Comparison of ENCODE assay signal across 24 cellular contexts in the genomic region with DNA sequence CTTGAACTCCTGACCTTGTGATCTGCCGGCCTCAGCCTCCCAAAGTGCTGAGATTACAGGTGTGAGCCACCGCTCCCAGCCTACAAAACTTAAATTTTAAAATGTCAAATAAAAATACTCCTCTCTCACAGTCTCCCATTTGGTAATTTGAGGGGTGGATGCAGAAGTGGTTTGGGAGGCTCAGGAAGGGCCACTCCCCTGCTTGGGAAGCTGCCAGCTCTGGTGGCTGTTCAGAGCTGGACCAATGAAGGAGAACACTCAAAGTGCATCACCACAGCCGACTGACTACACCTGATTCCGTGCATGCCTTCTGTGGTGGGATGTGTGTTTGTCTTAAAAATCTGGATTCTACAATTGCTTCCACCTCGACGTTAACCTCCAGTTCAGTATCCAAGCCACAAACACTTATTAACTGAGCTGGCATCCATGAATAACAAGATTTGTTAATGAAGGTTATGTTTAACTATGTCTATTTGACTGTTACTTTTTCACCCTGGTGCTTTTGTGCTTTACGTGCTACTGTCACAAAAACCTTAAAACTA.
"Had no signal": no experiment of that assay in that cellular context is flagged by ENCODE, and none has a peak within 500 bp of the region (broad histone marks: within the 10 kb centered on the region; RNA-seq: fewer than 3 reads in every experiment).

No MANE protein-coding gene starts in this region.

- ATAC-seq: activated CD4-positive, alpha-beta T cell treated with anti-CD3 and anti-CD28 coated beads for 36 hours; effector memory CD8-positive, alpha-beta T cell; gastrocnemius medialis; naive thymus-derived CD8-positive, alpha-beta T cell had no signal

- H3K27me3 ChIP-seq: adrenal gland, ascending aorta, esophagus squamous epithelium, gastrocnemius medialis, right atrium auricular region, spleen, testis, vagina had no signal

- H3K4me3 ChIP-seq: adrenal gland, ascending aorta, esophagus squamous epithelium, gastrocnemius medialis, left ventricle myocardium inferior, right atrium auricular region, spleen, testis, vagina had no signal

- H3K36me3 ChIP-seq: adrenal gland, ascending aorta, esophagus squamous epithelium, gastrocnemius medialis, left ventricle myocardium inferior, right atrium auricular region, spleen, vagina had no signal

- FAIRE-seq: colon, islet of Langerhans, TTC549 had no signal

- H3K27ac ChIP-seq: adrenal gland, ascending aorta, esophagus squamous epithelium, gastrocnemius medialis, left ventricle myocardium inferior, right atrium auricular region, spleen, testis, vagina had no signal

- H3K9me3 ChIP-seq: adrenal gland, esophagus squamous epithelium, gastrocnemius medialis, left ventricle myocardium inferior, testis, vagina had no signal

- H3K4me1 ChIP-seq: adrenal gland, esophagus squamous epithelium, gastrocnemius medialis, left ventricle myocardium inferior, right atrium auricular region, spleen, testis, vagina had no signal

- DNase-seq: activated B cell treated with CpG ODN at 0.5 μM for 24 hours; activated CD4-positive, alpha-beta T cell treated with anti-CD3 and anti-CD28 coated beads for 36 hours; activated CD4-positive, alpha-beta T cell treated with anti-CD3 and anti-CD28 coated beads, Interleukin-2, amount 50 U/mL, for 4 hours; activated CD8-positive, alpha-beta memory T cell treated with anti-CD3 and anti-CD28 coated beads for 24 hours; activated CD8-positive, alpha-beta memory T cell treated with anti-CD3 and anti-CD28 coated beads, Interleukin-2, amount 50 U/mL, for 4 hours; activated naive CD4-positive, alpha-beta T cell; activated T-cell treated with anti-CD3 and anti-CD28 coated beads, Interleukin-2, amount 50 U/mL, for 24 hours; adrenal gland; effector memory CD8-positive, alpha-beta T cell; esophagus squamous epithelium; gastrocnemius medialis; head of caudate nucleus; left ventricle myocardium inferior; naive thymus-derived CD8-positive, alpha-beta T cell; spleen; stimulated activated CD4-positive, alpha-beta T cell treated with anti-CD3 and anti-CD28 coated beads, Interleukin-4, amount 100 ng/mL, for 1 hour; stimulated activated naive CD4-positive, alpha-beta T cell; testis had no signal
